In the genomic region with DNA sequence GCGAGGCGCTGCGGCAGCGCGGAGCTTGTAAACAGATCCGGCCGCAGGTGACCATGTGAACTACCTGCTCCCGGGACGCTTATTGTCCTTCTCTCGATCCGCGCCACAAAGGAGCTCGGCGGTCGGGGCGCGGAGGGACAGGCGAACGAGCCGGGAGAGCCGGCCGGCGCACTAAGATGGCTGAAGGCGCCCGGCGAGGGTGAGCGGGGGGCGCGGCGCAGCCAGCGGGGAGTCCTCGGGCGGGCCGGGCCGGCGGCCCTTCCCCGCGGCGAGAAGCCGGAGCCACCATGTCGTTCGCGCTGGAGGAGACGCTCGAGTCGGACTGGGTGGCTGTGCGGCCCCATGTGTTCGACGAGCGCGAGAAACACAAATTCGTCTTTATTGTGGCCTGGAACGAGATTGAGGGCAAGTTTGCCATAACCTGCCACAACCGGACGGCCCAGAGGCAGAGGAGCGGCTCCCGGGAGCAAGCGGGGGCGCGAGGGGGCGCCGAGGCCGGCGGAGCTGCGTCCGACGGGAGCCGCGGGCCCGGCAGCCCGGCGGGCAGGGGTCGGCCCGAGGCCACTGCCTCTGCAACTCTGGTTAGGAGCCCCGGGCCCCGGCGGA, we compare ENCODE assay signal across 8 cellular contexts. TPM values are rescaled to one million over a fixed set of nuclear protein-coding genes. Genes with fewer than 3 reads are reported as not detected.
DNase-seq lines count a peak whose midpoint lies in the region; ATAC-seq and TF ChIP-seq lines count a peak whose summit lies in the region.

No MANE protein-coding gene starts in this region.

- intact Hi-C loops in body of pancreas (cut with DNase I) = no loop called here

- no peak for TF ChIP-seq POLR2A in body of pancreas (IDR thresholded peaks at IDR 0.05)

- DNase-seq in AG08396 (ENCODE audit: low spot score) = peak; percentile 64
- peak; percentile 28 for DNase-seq in SK-MEL-5 (ENCODE audit: low read depth, low spot score)
- DNase-seq in body of pancreas = no peak
- DNase-seq in iPS-NIHi7 (ENCODE audit: extremely low spot score) = peak; percentile 60
- peak; percentile 51 for DNase-seq in stimulated activated CD4-positive, alpha-beta T cell treated with anti-CD3 and anti-CD28 coated beads, Interleukin-15, amount 100 ng/mL, for 24 hours
- no peak for DNase-seq in NCI-H774 (lab: John Stamatoyannopoulos, UW)

- H3K27me3 ChIP-seq in body of pancreas = no peaks in the 10 kb centered on the region

- H3K4me3 ChIP-seq in body of pancreas = peak overlapping the region; percentile 68 to 87

- peak; percentile 29 for ATAC-seq in GM18867 (IDR thresholded peaks at IDR 0.05; ENCODE audit: unreplicated experiment)
- ATAC-seq in HG03095 (IDR thresholded peaks at IDR 0.05; ENCODE audit: unreplicated experiment) = peak; percentile 19
- peak; percentile 34 for ATAC-seq in body of pancreas

- H3K9me3 ChIP-seq in body of pancreas = no peaks in the 10 kb centered on the region

- 1% methylated on average over 73 of the region's 77 CpGs; no CpG with 5 or more reads in 1 of the 2 donors for WGBS in body of pancreas, 2 donors

- peaks cover 28% of the 10 kb centered on the region for H3K4me1 ChIP-seq in body of pancreas

- TF ChIP-seq CTCF in body of pancreas (IDR thresholded peaks at IDR 0.05) = no peak

- H3K36me3 ChIP-seq in body of pancreas (replicated peaks in 1 of 2; ENCODE audit: insufficient read depth in 1 of 2, low read depth in 2 of 2) = no peaks in the 10 kb centered on the region

- peak overlapping the region; percentile 76 to 97 (median 90) for H3K27ac ChIP-seq in body of pancreas

- in situ Hi-C loops in SK-MEL-5 (cut with HindIII; ENCODE audit: low pct_unique_long_range_greater_than_20kb, low sequenced_read_pairs) = no loop called here

RNA-seq across cellular contexts. Expression of a gene that starts 0.5 kb away (rescaled TPM):
- total RNA-seq in SK-MEL-5 (2014; rRNA removed; shearing (Covaris generic)) = 10.8 and 11.2 TPM in 2 replicates
- 3.8 and 5.7 TPM in 2 replicates for polyA plus RNA-seq in SK-MEL-5 (2015; cell fraction: cytosol; rRNA removed)
- 7.1 and 8.8 TPM in 2 replicates for polyA plus RNA-seq in SK-MEL-5 (2015; cell fraction: nucleus; rRNA removed)
- 10 to 100 TPM; 11.9 to 15.8 TPM for total RNA-seq in body of pancreas

Comparison
In these comparisons a context has a peak if more than half of its experiments do, and no peak if none do; other contexts are left out.
1. DNase-seq: peak in AG08396 (single experiment), SK-MEL-5 (single experiment), iPS-NIHi7 (single experiment) and stimulated activated CD4-positive, alpha-beta T cell treated with anti-CD3 and anti-CD28 coated beads, Interleukin-15, amount 100 ng/mL, for 24 hours (single experiment); none in body of pancreas (0 of 4) and NCI-H774 (single experiment).
2. Peak in every context shown above with its lines, with median percentiles within 50 percentile points of each other: ATAC-seq.